Comparison of ENCODE assay signal across 12 cellular contexts in genomic region chr6:152575621-152576150, GRCh38.
DNase-seq lines count a peak whose midpoint lies in the region; ATAC-seq and TF ChIP-seq lines count a peak whose summit lies in the region.
"Had no signal": no experiment of that assay in that cellular context is flagged by ENCODE, and none has a peak within 500 bp of the region (broad histone marks: within the 10 kb centered on the region; RNA-seq: fewer than 3 reads in every experiment).

No MANE protein-coding gene starts in this region.

- WGBS in lung, 2 donors: 22 to 35% methylated on average over 4 of the region's 4 CpGs

- H3K4me1 Mint-ChIP-seq in activated CD4-positive, alpha-beta memory T cell treated with anti-CD3 and anti-CD28 coated beads for 36 hours (ENCODE audit: low read depth): no peaks in the 10 kb centered on the region
- H3K4me1 Mint-ChIP-seq: stimulated activated memory B cell treated with anti-CD40 and anti-IgM and Interleukin-4, amounts not matched to agents 10 μg/mL and 1 μg/mL and 100 μg/mL, for 72 hours had no signal

- ATAC-seq in lung (ENCODE audit: insufficient read depth, low FRiP score): peak; percentile 51
- ATAC-seq: mucosa of descending colon; stimulated activated memory B cell treated with anti-CD40 and anti-IgM and Interleukin-4, amounts not matched to agents 10 μg/mL and 1 μg/mL and 100 μg/mL, for 72 hours had no signal

- no peaks in the 10 kb centered on the region for H3K27me3 ChIP-seq in MG63
- H3K27me3 ChIP-seq in lung (ENCODE audit: control insufficient read depth, insufficient read depth): no peaks in the 10 kb centered on the region
- H3K27me3 ChIP-seq: ascending aorta had no signal

- no peaks in the 10 kb centered on the region for H3K36me3 ChIP-seq in MG63
- H3K36me3 ChIP-seq in lung (ENCODE audit: control insufficient read depth in 2 of 2, insufficient read depth in 2 of 2, low read length in 2 of 2): no peaks in the 10 kb centered on the region
- H3K36me3 ChIP-seq: ascending aorta, BE2C had no signal

- TF ChIP-seq CTCF in epithelial cell of esophagus (IDR thresholded peaks at IDR 0.05; ENCODE audit: insufficient read depth, low read depth, low read length, missing control alignments) (no peak), lung (IDR thresholded peaks at IDR 0.05; ENCODE audit: control extremely low read depth, extremely low read depth) (no peak)

- POLR2A ChIA-PET in activated CD4-positive, alpha-beta memory T cell treated with anti-CD3 and anti-CD28 coated beads for 36 hours (lab: Charles Lee): no interaction called here

- no peaks in the 10 kb centered on the region for H3K36me3 Mint-ChIP-seq in activated CD4-positive, alpha-beta memory T cell treated with anti-CD3 and anti-CD28 coated beads for 36 hours
- H3K36me3 Mint-ChIP-seq: stimulated activated memory B cell treated with anti-CD40 and anti-IgM and Interleukin-4, amounts not matched to agents 10 μg/mL and 1 μg/mL and 100 μg/mL, for 72 hours had no signal

- no peak overlapping the region for H3K4me3 ChIP-seq in MG63
- H3K4me3 ChIP-seq in epithelial cell of esophagus (ENCODE audit: low read length): no peak overlapping the region
- H3K4me3 ChIP-seq in lung: no peak overlapping the region
- H3K4me3 ChIP-seq: ascending aorta, mucosa of descending colon had no signal

- peaks cover 0 to 2% of the 10 kb centered on the region in 2 donors for H3K4me1 ChIP-seq in lung (ENCODE audit: control insufficient read depth in 2 of 2, insufficient read depth in 2 of 2, low read length in 2 of 2)
- H3K4me1 ChIP-seq: ascending aorta, BE2C had no signal

- no peaks in the 10 kb centered on the region for H3K9me3 Mint-ChIP-seq in activated CD4-positive, alpha-beta memory T cell treated with anti-CD3 and anti-CD28 coated beads for 36 hours
- H3K9me3 Mint-ChIP-seq: stimulated activated memory B cell treated with anti-CD40 and anti-IgM and Interleukin-4, amounts not matched to agents 10 μg/mL and 1 μg/mL and 100 μg/mL, for 72 hours had no signal

- intact Hi-C loops in activated CD4-positive, alpha-beta memory T cell treated with anti-CD3 and anti-CD28 coated beads for 36 hours (cut with micrococcal nuclease): no loop called here

- peak; percentile 53 for DNase-seq in AG20443 (ENCODE audit: low spot score)
- peak; percentile 27 for DNase-seq in MG63
- DNase-seq in epithelial cell of esophagus (ENCODE audit: low read depth): peak; percentile 96
- no peak for DNase-seq in lung (ENCODE audit: low spot score)
- no peak for DNase-seq in amygdala (lab: John Stamatoyannopoulos, UW)
- DNase-seq in SW480 (ENCODE audit: low spot score): no peak
- no peak for DNase-seq in activated CD4-positive, alpha-beta memory T cell treated with anti-CD3 and anti-CD28 coated beads for 36 hours
- no peak for DNase-seq in GDM1 (lab: John Stamatoyannopoulos, UW)
- DNase-seq: BE2C, mucosa of descending colon had no signal

- CTCF ChIA-PET in activated CD4-positive, alpha-beta memory T cell treated with anti-CD3 and anti-CD28 coated beads for 36 hours (lab: Charles Lee): no interaction called here

- H3K27ac ChIP-seq in lung (ENCODE audit: low read depth in 1 of 2, low read length in 1 of 2): no peak overlapping the region
- H3K27ac ChIP-seq: ascending aorta had no signal

- H3K27me3 Mint-ChIP-seq in activated CD4-positive, alpha-beta memory T cell treated with anti-CD3 and anti-CD28 coated beads for 36 hours: no peaks in the 10 kb centered on the region
- H3K27me3 Mint-ChIP-seq: stimulated activated memory B cell treated with anti-CD40 and anti-IgM and Interleukin-4, amounts not matched to agents 10 μg/mL and 1 μg/mL and 100 μg/mL, for 72 hours had no signal

- H3K4me3 Mint-ChIP-seq in activated CD4-positive, alpha-beta memory T cell treated with anti-CD3 and anti-CD28 coated beads for 36 hours: no peak overlapping the region
- H3K4me3 Mint-ChIP-seq: stimulated activated memory B cell treated with anti-CD40 and anti-IgM and Interleukin-4, amounts not matched to agents 10 μg/mL and 1 μg/mL and 100 μg/mL, for 72 hours had no signal

- H3K9me3 ChIP-seq in MG63 (no peaks in the 10 kb centered on the region), lung (ENCODE audit: control insufficient read depth in 2 of 2, insufficient read depth in 1 of 2, low read length in 1 of 2) (no peaks in the 10 kb centered on the region)
- H3K9me3 ChIP-seq: ascending aorta, BE2C, mucosa of descending colon had no signal

- no peak overlapping the region for H3K27ac Mint-ChIP-seq in activated CD4-positive, alpha-beta memory T cell treated with anti-CD3 and anti-CD28 coated beads for 36 hours
- H3K27ac Mint-ChIP-seq: stimulated activated memory B cell treated with anti-CD40 and anti-IgM and Interleukin-4, amounts not matched to agents 10 μg/mL and 1 μg/mL and 100 μg/mL, for 72 hours had no signal

Comparison
In these comparisons a context has a peak if more than half of its experiments do, and no peak if none do; other contexts are left out.
1. DNase-seq: peak in AG20443 (single experiment), MG63 (single experiment) and epithelial cell of esophagus (single experiment); none in lung (single experiment), amygdala (0 of 56), SW480 (single experiment), activated CD4-positive, alpha-beta memory T cell treated with anti-CD3 and anti-CD28 coated beads for 36 hours (single experiment) and GDM1 (single experiment).